In genomic region chr10:131453772-131454634, GRCh38 we compare ENCODE assay signal across 9 cellular contexts.
A peak's percentile ranks its signal among the peaks of the same experiment; 100 is the strongest.
DNase-seq lines count a peak whose midpoint lies in the region; ATAC-seq and TF ChIP-seq lines count a peak whose summit lies in the region.
"Had no signal": no experiment of that assay in that cellular context is flagged by ENCODE, and none has a peak within 500 bp of the region (broad histone marks: within the 10 kb centered on the region; RNA-seq: fewer than 3 reads in every experiment).

No MANE protein-coding gene starts in this region.

- H2AFZ ChIP-seq in OCI-LY7 (ENCODE audit: low read length), result peak overlapping the region; percentile 57; the same call in 1 of the 2 replicates
- H2AFZ ChIP-seq in hepatocyte, result no peak overlapping the region
- no peak overlapping the region for H2AFZ ChIP-seq in osteoblast (ENCODE audit: low read length)

- CTCF ChIA-PET in OCI-LY7 (lab: Charles Lee; ENCODE audit: unreplicated experiment), result no interaction called here

- H3K79me2 ChIP-seq in OCI-LY7 (ENCODE audit: insufficient read depth, low read depth, low read length) (no peaks in the 10 kb centered on the region), hepatocyte (no peaks in the 10 kb centered on the region), osteoblast (ENCODE audit: insufficient read depth, low read length) (no peaks in the 10 kb centered on the region)

- intact Hi-C loops in OCI-LY7 (cut with micrococcal nuclease; ENCODE audit: unreplicated experiment), result loop anchor here (1.0 to 2.0 kb wide), 2 partner anchors 333 to 421 kb away; no protein-coding TSS in a partner anchor

- no peaks in the 10 kb centered on the region for H4K20me1 ChIP-seq in OCI-LY7 (ENCODE audit: insufficient read depth, low read length)
- H4K20me1 ChIP-seq in hepatocyte (ENCODE audit: insufficient read depth, poor library complexity, severe bottlenecking), result no peaks in the 10 kb centered on the region
- H4K20me1 ChIP-seq in osteoblast (ENCODE audit: insufficient read depth, low read length), result no peaks in the 10 kb centered on the region

- ATAC-seq in GM21528 (IDR thresholded peaks at IDR 0.05; ENCODE audit: low FRiP score, unreplicated experiment), result no peak
- ATAC-seq: effector memory CD8-positive, alpha-beta T cell had no signal

- no peaks in the 10 kb centered on the region for H3K9me2 ChIP-seq in OCI-LY7 (ENCODE audit: insufficient read depth, low read length)
- H3K9me2 ChIP-seq in hepatocyte (replicated peaks; ENCODE audit: insufficient read depth), result no peaks in the 10 kb centered on the region

- BruUV-seq in OCI-LY7 (replicated peaks; lab: Mats Ljungman, UMichigan), result no TSS peak

- peaks cover 26% of the 10 kb centered on the region for H3K27me3 ChIP-seq in hepatocyte
- H3K27me3 ChIP-seq in rectal smooth muscle tissue (ENCODE audit: control insufficient read depth, insufficient read depth, low read length), result no peaks in the 10 kb centered on the region
- H3K27me3 ChIP-seq in osteoblast (ENCODE audit: insufficient read depth, low read length), result no peaks in the 10 kb centered on the region

- POLR2A ChIA-PET in OCI-LY7 (lab: Charles Lee), result interaction anchor here (0.9 kb wide), 1 partner anchor 14 kb away, joined by 3 read pairs; no protein-coding TSS in a partner anchor

- H3K4me1 ChIP-seq in OCI-LY7 (ENCODE audit: insufficient read depth, low read length, poor library complexity, severe bottlenecking) (no peaks in the 10 kb centered on the region), hepatocyte (ENCODE audit: insufficient read depth) (peaks cover 5% of the 10 kb centered on the region), rectal smooth muscle tissue (ENCODE audit: control insufficient read depth, insufficient read depth, low read length) (no peaks in the 10 kb centered on the region), osteoblast (ENCODE audit: insufficient read depth, low read length) (no peaks in the 10 kb centered on the region)

- H3K27ac ChIP-seq in OCI-LY7 (ENCODE audit: low read depth, low read length, poor library complexity, severe bottlenecking) (no peak overlapping the region), hepatocyte (peak overlapping the region; percentile 31), rectal smooth muscle tissue (ENCODE audit: low read depth, low read length) (no peak overlapping the region), osteoblast (ENCODE audit: low read depth, low read length) (no peak overlapping the region)

- peaks cover 6% of the 10 kb centered on the region for H3K4me1 Mint-ChIP-seq in activated naive CD4-positive, alpha-beta T cell treated with anti-CD3 and anti-CD28 coated beads, Interleukin-2, amount 50 U/mL, for 24 hours

- H3K36me3 Mint-ChIP-seq in activated naive CD4-positive, alpha-beta T cell treated with anti-CD3 and anti-CD28 coated beads, Interleukin-2, amount 50 U/mL, for 24 hours, result no peaks in the 10 kb centered on the region

- H3K9me3 ChIP-seq in OCI-LY7 (ENCODE audit: low read length) (no peaks in the 10 kb centered on the region), hepatocyte (ENCODE audit: low read depth) (no peaks in the 10 kb centered on the region), osteoblast (ENCODE audit: low read depth, low read length) (peaks cover 2% of the 10 kb centered on the region)

- no peak overlapping the region for H3K27ac Mint-ChIP-seq in activated naive CD4-positive, alpha-beta T cell treated with anti-CD3 and anti-CD28 coated beads, Interleukin-2, amount 50 U/mL, for 24 hours
- H3K27ac Mint-ChIP-seq: effector memory CD8-positive, alpha-beta T cell had no signal

- peak overlapping the region; percentile 51 for H3K4me3 Mint-ChIP-seq in activated naive CD4-positive, alpha-beta T cell treated with anti-CD3 and anti-CD28 coated beads, Interleukin-2, amount 50 U/mL, for 24 hours
- H3K4me3 Mint-ChIP-seq: effector memory CD8-positive, alpha-beta T cell had no signal

- H3K36me3 ChIP-seq in OCI-LY7 (ENCODE audit: insufficient read depth, low read length) (no peaks in the 10 kb centered on the region), hepatocyte (replicated peaks; ENCODE audit: insufficient read depth, low read depth) (no peaks in the 10 kb centered on the region), rectal smooth muscle tissue (ENCODE audit: control insufficient read depth, insufficient read depth, low read length) (no peaks in the 10 kb centered on the region), osteoblast (ENCODE audit: insufficient read depth, low read length) (no peaks in the 10 kb centered on the region)

- 21% methylated on average over 27 of the region's 27 CpGs for WGBS in hepatocyte (ENCODE audit: low lambda C conversion rate, missing lambda C conversion rate)

- no peak overlapping the region for H3K9ac ChIP-seq in rectal smooth muscle tissue (ENCODE audit: low read length)

- H3K4me2 ChIP-seq in OCI-LY7 (ENCODE audit: low read length) (no peak overlapping the region), hepatocyte (peak overlapping the region; percentile 75), osteoblast (ENCODE audit: insufficient read depth, low read length) (no peak overlapping the region)

- no peaks in the 10 kb centered on the region for H3K9me3 Mint-ChIP-seq in activated naive CD4-positive, alpha-beta T cell treated with anti-CD3 and anti-CD28 coated beads, Interleukin-2, amount 50 U/mL, for 24 hours

- DNase-seq in NCI-H2227 (lab: John Stamatoyannopoulos, UW; ENCODE audit: unreplicated experiment), result peak; percentile 2
- no peak for DNase-seq in NCI-H2227 treated with DMSO at 0.1 percent for 48 hours (lab: John Stamatoyannopoulos, UW)
- DNase-seq in OCI-LY7 (ENCODE audit: low spot score), result peak; percentile 62
- peak; percentile 88 for DNase-seq in hepatocyte (ENCODE audit: low spot score)
- no peak for DNase-seq in osteoblast (ENCODE audit: insufficient read length, low spot score, missing footprints)

- peak; percentile 83 for TF ChIP-seq CTCF in OCI-LY7 (conservative IDR thresholded peaks at IDR 0.05; ENCODE audit: low read length)
- peak; percentile 88 for TF ChIP-seq CTCF in hepatocyte (IDR thresholded peaks at IDR 0.05; ENCODE audit: poor library complexity)
- TF ChIP-seq CTCF in osteoblast (IDR thresholded peaks at IDR 0.05; ENCODE audit: extremely low read depth, low read depth, low read length), result no peak

- peaks cover 9% of the 10 kb centered on the region for H3K27me3 Mint-ChIP-seq in activated naive CD4-positive, alpha-beta T cell treated with anti-CD3 and anti-CD28 coated beads, Interleukin-2, amount 50 U/mL, for 24 hours

- no peak overlapping the region for H3K4me3 ChIP-seq in OCI-LY7 (ENCODE audit: low read depth, low read length, poor library complexity, severe bottlenecking)
- no peak overlapping the region for H3K4me3 ChIP-seq in hepatocyte
- H3K4me3 ChIP-seq in rectal smooth muscle tissue (ENCODE audit: low read length), result peak overlapping the region; percentile 5
- no peak overlapping the region for H3K4me3 ChIP-seq in osteoblast (ENCODE audit: insufficient read depth, low read length)

Comparison
In these comparisons a context has a peak if more than half of its experiments do, and no peak if none do; other contexts are left out.
1. DNase-seq: peak in NCI-H2227 (single experiment), OCI-LY7 (single experiment) and hepatocyte (single experiment); none in NCI-H2227 treated with DMSO at 0.1 percent for 48 hours (single experiment) and osteoblast (single experiment).